ENCODE assay signal across 8 cellular contexts in the genomic region with DNA sequence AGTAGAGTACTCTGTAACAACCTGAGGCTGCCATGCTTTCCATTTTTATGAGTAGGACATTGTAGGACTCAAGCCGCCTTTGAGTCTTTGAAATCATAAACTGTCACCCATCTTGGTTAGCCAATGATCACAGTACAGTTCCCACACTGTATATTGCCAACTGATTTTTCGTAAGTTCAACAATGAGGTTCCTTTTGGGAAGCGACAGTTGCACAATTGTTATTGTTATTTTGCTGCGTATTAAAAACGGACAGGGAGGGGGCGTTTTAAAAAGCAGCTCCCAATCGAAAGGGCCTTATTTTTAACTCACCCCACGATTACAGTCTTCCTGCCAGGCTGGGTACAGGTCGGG. TPM values are rescaled to one million over a fixed set of nuclear protein-coding genes. Genes with fewer than 3 reads are reported as not detected.
DNase-seq lines count a peak whose midpoint lies in the region; ATAC-seq and TF ChIP-seq lines count a peak whose summit lies in the region.

No MANE protein-coding gene starts in this region.

- no peak for TF ChIP-seq CTCF in heart right ventricle (IDR thresholded peaks at IDR 0.05)
- TF ChIP-seq CTCF in retinal pigment epithelial cell (conservative IDR thresholded peaks at IDR 0.05; ENCODE audit: low read depth, low read length), result no peak

- ATAC-seq in activated T-cell treated with anti-CD3 and anti-CD28 coated beads, Interleukin-2, amount 50 U/mL, for 4 hours, result peak in 1 of 2 donors; percentile 1
- ATAC-seq in heart right ventricle, result peak in 7 of 8 donors; percentile 1 to 41 (median 17)

- peak overlapping the region; percentile 72 for H3K27ac Mint-ChIP-seq in activated CD4-positive, alpha-beta memory T cell treated with anti-CD3 and anti-CD28 coated beads, Interleukin-2, amount 10 ng/mL, durations not matched to agents 7 days and 5 days

- CTCF ChIA-PET in activated CD4-positive, alpha-beta memory T cell treated with anti-CD3 and anti-CD28 coated beads, Interleukin-2, amount 10 ng/mL, durations not matched to agents 7 days and 5 days (lab: Charles Lee), result interaction anchor here (1.4 to 2.5 kb wide), 2 partner anchors 9 to 79 kb away, joined by 3 to 11 read pairs; no protein-coding TSS in a partner anchor

- WGBS in heart right ventricle, 2 donors, result 3 to 4% methylated on average over 9 of the region's 9 CpGs

- no peaks in the 10 kb centered on the region for H3K27me3 Mint-ChIP-seq in activated T-cell treated with anti-CD3 and anti-CD28 coated beads, Interleukin-2, amount 50 U/mL, for 4 hours (ENCODE audit: low read depth)
- peaks cover 2% of the 10 kb centered on the region for H3K27me3 Mint-ChIP-seq in activated CD4-positive, alpha-beta memory T cell treated with anti-CD3 and anti-CD28 coated beads, Interleukin-2, amount 10 ng/mL, durations not matched to agents 7 days and 5 days

- H3K36me3 Mint-ChIP-seq in activated T-cell treated with anti-CD3 and anti-CD28 coated beads, Interleukin-2, amount 50 U/mL, for 4 hours (ENCODE audit: insufficient read depth), result peaks cover 8% of the 10 kb centered on the region
- H3K36me3 Mint-ChIP-seq in activated CD4-positive, alpha-beta memory T cell treated with anti-CD3 and anti-CD28 coated beads, Interleukin-2, amount 10 ng/mL, durations not matched to agents 7 days and 5 days (ENCODE audit: low read depth), result peaks cover 12% of the 10 kb centered on the region

- no peaks in the 10 kb centered on the region for H3K9me3 Mint-ChIP-seq in activated T-cell treated with anti-CD3 and anti-CD28 coated beads, Interleukin-2, amount 50 U/mL, for 4 hours
- H3K9me3 Mint-ChIP-seq in activated CD4-positive, alpha-beta memory T cell treated with anti-CD3 and anti-CD28 coated beads, Interleukin-2, amount 10 ng/mL, durations not matched to agents 7 days and 5 days, result no peaks in the 10 kb centered on the region

- peak overlapping the region; percentile 57 to 94 (median 76) for H3K4me3 ChIP-seq in heart right ventricle
- H3K4me3 ChIP-seq in retinal pigment epithelial cell (ENCODE audit: low read length), result peak overlapping the region; percentile 70

- H3K27ac ChIP-seq in heart right ventricle, result peak overlapping the region; percentile 92 to 100 (median 99)

- H3K27me3 ChIP-seq in heart right ventricle, result no peaks in the 10 kb centered on the region

- POLR2A ChIA-PET in activated CD4-positive, alpha-beta memory T cell treated with anti-CD3 and anti-CD28 coated beads, Interleukin-2, amount 10 ng/mL, durations not matched to agents 7 days and 5 days (lab: Charles Lee), result interaction anchor here (1.2 to 4.1 kb wide), 4 partner anchors 8 to 60 kb away, joined by 5 to 37 read pairs (median 7); a partner anchor contains a TSS

- DNase-seq in activated T-cell treated with anti-CD3 and anti-CD28 coated beads, Interleukin-2, amount 50 U/mL, for 4 hours, result no peak
- no peak for DNase-seq in activated T-cell treated with anti-CD3 and anti-CD28 coated beads, Interleukin-2, amount 50 U/mL, for 48 hours
- no peak for DNase-seq in activated CD4-positive, alpha-beta memory T cell treated with anti-CD3 and anti-CD28 coated beads, Interleukin-2, amount 10 ng/mL, durations not matched to agents 7 days and 5 days
- no peak for DNase-seq in heart right ventricle
- no peak for DNase-seq in retinal pigment epithelial cell (ENCODE audit: low read depth)
- DNase-seq in AG20443 (ENCODE audit: low spot score), result no peak
- DNase-seq in dedifferentiated amniotic fluid mesenchymal stem cell (ENCODE audit: extremely low spot score), result no peak
- no peak for DNase-seq in COLO668 (lab: John Stamatoyannopoulos, UW; ENCODE audit: unreplicated experiment)

- peaks cover 6 to 51% (median 39%) of the 10 kb centered on the region in 9 donors for H3K4me1 ChIP-seq in heart right ventricle

- H3K9me3 ChIP-seq in heart right ventricle, result no peaks in the 10 kb centered on the region

- H3K4me3 Mint-ChIP-seq in activated T-cell treated with anti-CD3 and anti-CD28 coated beads, Interleukin-2, amount 50 U/mL, for 4 hours, result peak overlapping the region; percentile 93
- peak overlapping the region; percentile 90 for H3K4me3 Mint-ChIP-seq in activated CD4-positive, alpha-beta memory T cell treated with anti-CD3 and anti-CD28 coated beads, Interleukin-2, amount 10 ng/mL, durations not matched to agents 7 days and 5 days

- peaks cover 33% of the 10 kb centered on the region for H3K4me1 Mint-ChIP-seq in activated T-cell treated with anti-CD3 and anti-CD28 coated beads, Interleukin-2, amount 50 U/mL, for 4 hours (ENCODE audit: low read depth)
- H3K4me1 Mint-ChIP-seq in activated CD4-positive, alpha-beta memory T cell treated with anti-CD3 and anti-CD28 coated beads, Interleukin-2, amount 10 ng/mL, durations not matched to agents 7 days and 5 days, result peaks cover 28% of the 10 kb centered on the region

- peaks cover 0 to 10% (median 0%) of the 10 kb centered on the region in 9 donors for H3K36me3 ChIP-seq in heart right ventricle

- intact Hi-C loops in heart right ventricle (cut with DNase I), result loop anchor here in 7 of 10 donors (1.0 to 10.0 kb wide), 9 partner anchors 34 to 79 kb away; a partner anchor contains a TSS

RNA-seq across cellular contexts. Expression of a gene that starts 0.6 kb away (rescaled TPM):
- 1 to 10 TPM; 3.3 to 3.5 (median 3.5) TPM for total RNA-seq in activated T-cell treated with anti-CD3 and anti-CD28 coated beads, Interleukin-2, amount 50 U/mL, for 4 hours
- total RNA-seq in activated CD4-positive, alpha-beta memory T cell treated with anti-CD3 and anti-CD28 coated beads, Interleukin-2, amount 10 ng/mL, durations not matched to agents 7 days and 5 days, result 10 to 100 TPM in 1 of 2 experiments, 1 to 10 TPM in 1; 9.6 to 10.9 TPM
- 10 to 100 TPM in 9 of 10 donors, 1 to 10 TPM in 1; 9.1 to 19.3 (median 13.0) TPM for total RNA-seq in heart right ventricle
- polyA plus RNA-seq in heart right ventricle, result 10 to 100 TPM; 10.6 to 13.8 TPM

RNA-seq across cellular contexts. Expression of a gene that starts 59.2 kb away (rescaled TPM):
- total RNA-seq in activated T-cell treated with anti-CD3 and anti-CD28 coated beads, Interleukin-2, amount 50 U/mL, for 4 hours, result 100 to 1,000 TPM; 164 to 177 (median 170) TPM
- total RNA-seq in activated CD4-positive, alpha-beta memory T cell treated with anti-CD3 and anti-CD28 coated beads, Interleukin-2, amount 10 ng/mL, durations not matched to agents 7 days and 5 days, result 10 to 100 TPM; 75.1 to 76.6 TPM
- total RNA-seq in heart right ventricle, result 100 to 1,000 TPM in 7 of 10 donors, 10 to 100 TPM in 3; 91.7 to 120 (median 101) TPM
- 100 to 1,000 TPM in 1 of 2 donors, 10 to 100 TPM in 1; 69.1 to 134 TPM for polyA plus RNA-seq in heart right ventricle
